Comparison of ENCODE assay signal across 8 cellular contexts in genomic region chr2:119659601-119660342, GRCh38. TPM values are rescaled to one million over a fixed set of nuclear protein-coding genes. Genes with fewer than 3 reads are reported as not detected.
DNase-seq lines count a peak whose midpoint lies in the region; ATAC-seq and TF ChIP-seq lines count a peak whose summit lies in the region.

No MANE protein-coding gene starts in this region.

- TF ChIP-seq CTCF in AG09319 (IDR thresholded peaks at IDR 0.05; ENCODE audit: low read depth, low read length) (peak; percentile 86), GM12874 (IDR thresholded peaks at IDR 0.05; ENCODE audit: insufficient read depth, low read depth, low read length) (peak; percentile 79), glutamatergic neuron (IDR thresholded peaks at IDR 0.05; ENCODE audit: partially characterized antibody, unreplicated experiment) (peak; percentile 83), gastrocnemius medialis (IDR thresholded peaks at IDR 0.05 in 4 of 5, conservative IDR thresholded peaks at IDR 0.05 in 1 of 5) (peak; percentile 55 to 87 (median 65))

- H3K27ac ChIP-seq in gastrocnemius medialis: no peak overlapping the region

- no peak overlapping the region for H3K4me3 Mint-ChIP-seq in glutamatergic neuron (ENCODE audit: unreplicated experiment)

- no peaks in the 10 kb centered on the region for H3K4me1 ChIP-seq in gastrocnemius medialis

- no peak overlapping the region for H3K27ac Mint-ChIP-seq in glutamatergic neuron (ENCODE audit: unreplicated experiment)

- no peaks in the 10 kb centered on the region for H3K27me3 ChIP-seq in gastrocnemius medialis

- peaks cover 4% of the 10 kb centered on the region for H3K36me3 Mint-ChIP-seq in glutamatergic neuron (ENCODE audit: unreplicated experiment)

- H3K9me3 Mint-ChIP-seq in glutamatergic neuron (ENCODE audit: unreplicated experiment): peaks cover 1% of the 10 kb centered on the region

- peaks cover 4% of the 10 kb centered on the region for H3K4me1 Mint-ChIP-seq in glutamatergic neuron (ENCODE audit: low read depth, unreplicated experiment)

- peak; percentile 18 for DNase-seq in AG09319 (ENCODE audit: extremely low read depth, low read depth)
- DNase-seq in NCI-H2196 (lab: John Stamatoyannopoulos, UW; ENCODE audit: unreplicated experiment): peak; percentile 50
- peak; percentile 14 for DNase-seq in activated T-cell treated with anti-CD3 and anti-CD28 coated beads for 24 hours (ENCODE audit: low read depth)
- DNase-seq in glutamatergic neuron: peak; percentile 66
- DNase-seq in gastrocnemius medialis: no peak
- no peak for DNase-seq in GM19240 (ENCODE audit: insufficient read length, low spot score)

- H3K27me3 Mint-ChIP-seq in glutamatergic neuron (ENCODE audit: unreplicated experiment): peaks cover 2% of the 10 kb centered on the region

- intact Hi-C loops in gastrocnemius medialis (cut with DNase I; ENCODE audit: low total_unique reads): loop anchor here (2.0 to 5.0 kb wide), 3 partner anchors 19 to 253 kb away; no protein-coding TSS in a partner anchor

- ATAC-seq in gastrocnemius medialis: peak in 1 of 2 donors; percentile 56
- no peak for ATAC-seq in GM21825 (IDR thresholded peaks at IDR 0.05; ENCODE audit: unreplicated experiment)

- H3K4me3 ChIP-seq in gastrocnemius medialis: no peak overlapping the region

- H3K9me3 ChIP-seq in gastrocnemius medialis: no peaks in the 10 kb centered on the region

- TF ChIP-seq POLR2A in gastrocnemius medialis (IDR thresholded peaks at IDR 0.05): no peak

- in situ Hi-C loops in gastrocnemius medialis (cut with MboI; ENCODE audit: low sequenced_read_pairs in 4 of 4): loop anchor here (5.0 to 25.0 kb wide), 3 partner anchors 237 to 247 kb away; no protein-coding TSS in a partner anchor

- no peaks in the 10 kb centered on the region for H3K36me3 ChIP-seq in gastrocnemius medialis

RNA-seq across cellular contexts. Expression of gene TMEM177, which starts 19.2 kb away (rescaled TPM):
- total RNA-seq in glutamatergic neuron (ENCODE audit: unreplicated experiment) (21.1 TPM), gastrocnemius medialis (10 to 100 TPM in 1 of 4 donors, 1 to 10 TPM in 3; 5.1 to 13.4 (median 7.6) TPM)

Comparison
In these comparisons a context has a peak if more than half of its experiments do, and no peak if none do; other contexts are left out.
1. DNase-seq: peak in AG09319 (single experiment), NCI-H2196 (single experiment), activated T-cell treated with anti-CD3 and anti-CD28 coated beads for 24 hours (single experiment) and glutamatergic neuron (single experiment); none in gastrocnemius medialis (0 of 2) and GM19240 (single experiment).
2. Peak in every context shown above with its lines, with median percentiles within 50 percentile points of each other: CTCF ChIP-seq.